Comparison of ENCODE assay signal across 7 cellular contexts in genomic region chr5:157563373-157564148, GRCh38. TPM values are rescaled to one million over a fixed set of nuclear protein-coding genes. Genes with fewer than 3 reads are reported as not detected.
DNase-seq lines count a peak whose midpoint lies in the region; ATAC-seq and TF ChIP-seq lines count a peak whose summit lies in the region.

No MANE protein-coding gene starts in this region.

- no peaks in the 10 kb centered on the region for H3K9me3 ChIP-seq in right lobe of liver
- no peaks in the 10 kb centered on the region for H3K9me3 ChIP-seq in tibial artery

- WGBS in right lobe of liver (ENCODE audit: insufficient coverage, low coverage, low lambda C conversion rate, missing lambda C conversion rate), result 21% methylated on average over 12 of the region's 14 CpGs

- intact Hi-C loops in right lobe of liver (cut with DNase I) (no loop called here), tibial artery (cut with DNase I; ENCODE audit: low total_unique reads) (no loop called here)

- H3K36me3 ChIP-seq in right lobe of liver (no peaks in the 10 kb centered on the region), tibial artery (peaks cover 0 to 8% (median 0%) of the 10 kb centered on the region in 3 donors)

- H3K27me3 ChIP-seq in right lobe of liver (no peaks in the 10 kb centered on the region), tibial artery (no peaks in the 10 kb centered on the region)

- no peak for TF ChIP-seq CTCF in right lobe of liver (IDR thresholded peaks at IDR 0.05)
- TF ChIP-seq CTCF in tibial artery (IDR thresholded peaks at IDR 0.05), result no peak

- H3K27ac ChIP-seq in right lobe of liver (peak overlapping the region; percentile 45 to 89 (median 78)), tibial artery (peak overlapping the region; percentile 75 to 80)

- H3K4me3 ChIP-seq in right lobe of liver, result peak overlapping the region; percentile 46 to 51 (median 51)
- H3K4me3 ChIP-seq in tibial artery, result peak overlapping the region in 1 of 2 donors; percentile 3

- ATAC-seq in right lobe of liver (peak; percentile 67 to 74 (median 72)), HG02870 (IDR thresholded peaks at IDR 0.05; ENCODE audit: unreplicated experiment) (no peak)

- H3K4me1 ChIP-seq in right lobe of liver, result peaks cover 0 to 39% (median 18%) of the 10 kb centered on the region in 4 donors
- peaks cover 0 to 65% (median 46%) of the 10 kb centered on the region in 4 donors for H3K4me1 ChIP-seq in tibial artery

- TF ChIP-seq POLR2A in right lobe of liver (IDR thresholded peaks at IDR 0.05), result peak; percentile 21

- DNase-seq in M059J (ENCODE audit: low read depth), result peak; percentile 94
- peak; percentile 93 for DNase-seq in astrocyte of the hippocampus (ENCODE audit: low read depth, low spot score)
- DNase-seq in right lobe of liver, result peak; percentile 54 to 73 (median 64)
- peak; percentile 31 to 81 for DNase-seq in tibial artery
- DNase-seq in NCI-H526 treated with DMSO at 0.1 percent for 48 hours (lab: John Stamatoyannopoulos, UW), result no peak
- no peak for DNase-seq in NCI-H1694 treated with DMSO at 0.1 percent for 48 hours (lab: John Stamatoyannopoulos, UW)

RNA-seq across cellular contexts. Expression of gene ADAM19, which starts 12.0 kb away (rescaled TPM):
- 38.4 and 57.2 TPM in 2 replicates for total RNA-seq in M059J (2014; rRNA removed; shearing (Covaris generic))
- 1 to 10 TPM; 1.8 to 9.4 (median 4.5) TPM for total RNA-seq in right lobe of liver

Comparison
In these comparisons a context has a peak if more than half of its experiments do, and no peak if none do; other contexts are left out.
1. DNase-seq: peak in M059J (single experiment), astrocyte of the hippocampus (single experiment), right lobe of liver (3 of 3) and tibial artery (2 of 2); none in NCI-H526 treated with DMSO at 0.1 percent for 48 hours (single experiment) and NCI-H1694 treated with DMSO at 0.1 percent for 48 hours (single experiment).